ENCODE assay signal across 1 cellular context in genomic region chr19:47413941-47414340, GRCh38.
TF ChIP-seq lines count a peak whose summit lies in the region.

No MANE protein-coding gene starts in this region.

TF ChIP-seq in H1, 55 proteins besides CTCF, POLR2A, EP300 and RAD21:
- TF ChIP-seq SIRT6 (IDR thresholded peaks at IDR 0.05; ENCODE audit: low read length), result no peak
